In genomic region chr4:94758700-94759399, GRCh38 we compare ENCODE assay signal across 8 cellular contexts. TPM values are rescaled to one million over a fixed set of nuclear protein-coding genes. Genes with fewer than 3 reads are reported as not detected.
DNase-seq lines count a peak whose midpoint lies in the region; ATAC-seq lines count a peak whose summit lies in the region.

No MANE protein-coding gene starts in this region.

- H3K27me3 ChIP-seq in HUES48 (ENCODE audit: control insufficient read depth, insufficient read depth, low read length), result peaks cover 61% of the 10 kb centered on the region
- peaks cover 60% of the 10 kb centered on the region for H3K27me3 ChIP-seq in iPS-20b (ENCODE audit: insufficient read depth, low read length)

- H3K4me1 ChIP-seq in HUES48 (ENCODE audit: control insufficient read depth, insufficient read depth, low read length) (peaks cover 15% of the 10 kb centered on the region), iPS-20b (ENCODE audit: insufficient read depth, low read length) (no peaks in the 10 kb centered on the region; the same call in 1 of the 2 replicates)

- H3K36me3 ChIP-seq in HUES48 (ENCODE audit: control insufficient read depth, insufficient read depth, low read length) (no peaks in the 10 kb centered on the region), iPS-20b (ENCODE audit: insufficient read depth, low read depth, low read length) (no peaks in the 10 kb centered on the region)

- DNase-seq in activated naive CD8-positive, alpha-beta T cell treated with anti-CD3 and anti-CD28 coated beads, Interleukin-2, amount 10 ng/mL, durations not matched to agents 7 days and 5 days, result no peak
- no peak for DNase-seq in stimulated activated effector memory CD8-positive, alpha-beta T cell treated with anti-CD3 and anti-CD28 coated beads, Interleukin-12 subunit alpha, Interleukin-12 subunit beta, amount 100 ng/mL, for 72 hours (ENCODE audit: low spot score in 2 of 2)
- no peak for DNase-seq in globus pallidus (ENCODE audit: low spot score)
- DNase-seq in NCI-H187 treated with DMSO at 0.1 percent for 48 hours (lab: John Stamatoyannopoulos, UW), result no peak
- DNase-seq in HPDE6-E6E7 (ENCODE audit: extremely low spot score), result no peak

- no peaks in the 10 kb centered on the region for H3K36me3 Mint-ChIP-seq in activated naive CD8-positive, alpha-beta T cell treated with anti-CD3 and anti-CD28 coated beads, Interleukin-2, amount 10 ng/mL, durations not matched to agents 7 days and 5 days
- no peaks in the 10 kb centered on the region for H3K36me3 Mint-ChIP-seq in stimulated activated effector memory CD8-positive, alpha-beta T cell treated with anti-CD3 and anti-CD28 coated beads, Interleukin-12 subunit alpha, Interleukin-12 subunit beta, amount 100 ng/mL, for 72 hours

- H3K9me3 ChIP-seq in HUES48 (ENCODE audit: control insufficient read depth, insufficient read depth, low read length) (no peaks in the 10 kb centered on the region), iPS-20b (ENCODE audit: insufficient read depth, low read depth, low read length) (no peaks in the 10 kb centered on the region)

- no peak overlapping the region for H3K27ac ChIP-seq in HUES48 (ENCODE audit: low read depth, low read length)
- H3K27ac ChIP-seq in iPS-20b (ENCODE audit: low read length), result no peak overlapping the region

- peak overlapping the region; percentile 55 for H3K4me3 ChIP-seq in HUES48 (ENCODE audit: low read depth, low read length)
- peak overlapping the region; percentile 82 for H3K4me3 ChIP-seq in iPS-20b (ENCODE audit: low read length)

- H3K4me3 Mint-ChIP-seq in activated naive CD8-positive, alpha-beta T cell treated with anti-CD3 and anti-CD28 coated beads, Interleukin-2, amount 10 ng/mL, durations not matched to agents 7 days and 5 days, result peak overlapping the region; percentile 61
- peak overlapping the region; percentile 44 for H3K4me3 Mint-ChIP-seq in stimulated activated effector memory CD8-positive, alpha-beta T cell treated with anti-CD3 and anti-CD28 coated beads, Interleukin-12 subunit alpha, Interleukin-12 subunit beta, amount 100 ng/mL, for 72 hours

- peaks cover 6% of the 10 kb centered on the region for H3K4me1 Mint-ChIP-seq in activated naive CD8-positive, alpha-beta T cell treated with anti-CD3 and anti-CD28 coated beads, Interleukin-2, amount 10 ng/mL, durations not matched to agents 7 days and 5 days
- H3K4me1 Mint-ChIP-seq in stimulated activated effector memory CD8-positive, alpha-beta T cell treated with anti-CD3 and anti-CD28 coated beads, Interleukin-12 subunit alpha, Interleukin-12 subunit beta, amount 100 ng/mL, for 72 hours, result peaks cover 8% of the 10 kb centered on the region

- no peak overlapping the region for H3K27ac Mint-ChIP-seq in activated naive CD8-positive, alpha-beta T cell treated with anti-CD3 and anti-CD28 coated beads, Interleukin-2, amount 10 ng/mL, durations not matched to agents 7 days and 5 days
- H3K27ac Mint-ChIP-seq in stimulated activated effector memory CD8-positive, alpha-beta T cell treated with anti-CD3 and anti-CD28 coated beads, Interleukin-12 subunit alpha, Interleukin-12 subunit beta, amount 100 ng/mL, for 72 hours, result no peak overlapping the region

- H3K9me3 Mint-ChIP-seq in activated naive CD8-positive, alpha-beta T cell treated with anti-CD3 and anti-CD28 coated beads, Interleukin-2, amount 10 ng/mL, durations not matched to agents 7 days and 5 days, result no peaks in the 10 kb centered on the region
- no peaks in the 10 kb centered on the region for H3K9me3 Mint-ChIP-seq in stimulated activated effector memory CD8-positive, alpha-beta T cell treated with anti-CD3 and anti-CD28 coated beads, Interleukin-12 subunit alpha, Interleukin-12 subunit beta, amount 100 ng/mL, for 72 hours

- peaks cover 66% of the 10 kb centered on the region for H3K27me3 Mint-ChIP-seq in activated naive CD8-positive, alpha-beta T cell treated with anti-CD3 and anti-CD28 coated beads, Interleukin-2, amount 10 ng/mL, durations not matched to agents 7 days and 5 days

- H3K9ac ChIP-seq in HUES48 (ENCODE audit: low read depth, low read length), result peak overlapping the region; percentile 2; the same call in 1 of the 2 replicates
- peak overlapping the region; percentile 60; the same call in 1 of the 2 replicates for H3K9ac ChIP-seq in iPS-20b (ENCODE audit: low read depth, low read length)

- no peak for ATAC-seq in activated naive CD8-positive, alpha-beta T cell treated with anti-CD3 and anti-CD28 coated beads, Interleukin-2, amount 10 ng/mL, durations not matched to agents 7 days and 5 days (ENCODE audit: low read depth)
- ATAC-seq in stimulated activated effector memory CD8-positive, alpha-beta T cell treated with anti-CD3 and anti-CD28 coated beads, Interleukin-12 subunit alpha, Interleukin-12 subunit beta, amount 100 ng/mL, for 72 hours, result peak; percentile 8
- ATAC-seq in GM21723 (IDR thresholded peaks at IDR 0.05; ENCODE audit: unreplicated experiment), result no peak

- POLR2A ChIA-PET in activated naive CD8-positive, alpha-beta T cell treated with anti-CD3 and anti-CD28 coated beads, Interleukin-2, amount 10 ng/mL, durations not matched to agents 7 days and 5 days (lab: Charles Lee), result no interaction called here

RNA-seq across cellular contexts. Expression of gene BMPR1B, which starts 1.1 kb away (rescaled TPM):
- total RNA-seq in activated naive CD8-positive, alpha-beta T cell treated with anti-CD3 and anti-CD28 coated beads, Interleukin-2, amount 10 ng/mL, durations not matched to agents 7 days and 5 days, result not detected
